In genomic region chr21:15894596-15894995, GRCh38 we compare ENCODE assay signal across 10 cellular contexts.
DNase-seq lines count a peak whose midpoint lies in the region; ATAC-seq and TF ChIP-seq lines count a peak whose summit lies in the region.
"Had no signal": no experiment of that assay in that cellular context is flagged by ENCODE, and none has a peak within 500 bp of the region (broad histone marks: within the 10 kb centered on the region; RNA-seq: fewer than 3 reads in every experiment).

No MANE protein-coding gene starts in this region.

- intact Hi-C loops in left colon (cut with DNase I, micrococcal nuclease), result loop anchor here in 1 of 2 donors (10.0 kb wide), 1 partner anchor 430 kb away; no protein-coding TSS in a partner anchor

- H3K27me3 Mint-ChIP-seq in nephron (ENCODE audit: low read depth), result no peaks in the 10 kb centered on the region

- peak; percentile 34 for TF ChIP-seq CTCF in cardiac fibroblast (IDR thresholded peaks at IDR 0.05; ENCODE audit: low read depth, low read length)
- TF ChIP-seq CTCF in nephron (IDR thresholded peaks at IDR 0.05; ENCODE audit: unreplicated experiment in 3 of 3), result peak; percentile 47 to 77 (median 61)

- ATAC-seq in HG02642 (IDR thresholded peaks at IDR 0.05; ENCODE audit: poor library complexity, unreplicated experiment) (no peak), HG03571 (IDR thresholded peaks at IDR 0.05; ENCODE audit: unreplicated experiment) (no peak), left colon (no peak)

- peaks cover 21% of the 10 kb centered on the region for H3K9me3 Mint-ChIP-seq in nephron

- peak overlapping the region in 2 of 3 experiments; percentile 39 to 91 for H3K27ac Mint-ChIP-seq in nephron

- peaks cover 22% of the 10 kb centered on the region for H3K36me3 Mint-ChIP-seq in nephron (ENCODE audit: low read depth)

- DNase-seq in DMS114 treated with DMSO at 0.1 percent for 48 hours (lab: John Stamatoyannopoulos, UW; ENCODE audit: unreplicated experiment) (peak; percentile 23), NAMALWA (ENCODE audit: low spot score) (peak; percentile 43), cardiac fibroblast (ENCODE audit: low read depth in 2 of 2) (peak; percentile 40 to 55), activated gamma-delta T cell treated with Interleukin-2 at 50 U/mL for 16 hours (no peak), left colon (no peak)
- DNase-seq: activated effector memory CD4-positive, alpha-beta T cell treated with anti-CD3 and anti-CD28 coated beads, Interleukin-2, amount 50 U/mL, for 16 hours; SHP77 treated with DMSO at 0.1 percent for 48 hours had no signal

- no peak overlapping the region for H3K4me3 ChIP-seq in cardiac fibroblast (replicated peaks in 1 of 2; ENCODE audit: low read depth in 2 of 2, low read length in 2 of 2)

- H3K4me3 Mint-ChIP-seq in nephron, result no peak overlapping the region

- H3K4me1 Mint-ChIP-seq in nephron, result peaks cover 17% of the 10 kb centered on the region

Comparison
In these comparisons a context has a peak if more than half of its experiments do, and no peak if none do; other contexts are left out.
1. DNase-seq: peak in DMS114 treated with DMSO at 0.1 percent for 48 hours (single experiment), NAMALWA (single experiment) and cardiac fibroblast (2 of 2); none in activated gamma-delta T cell treated with Interleukin-2 at 50 U/mL for 16 hours (single experiment) and left colon (0 of 2).